Comparison of ENCODE assay signal across 13 cellular contexts in the genomic region with DNA sequence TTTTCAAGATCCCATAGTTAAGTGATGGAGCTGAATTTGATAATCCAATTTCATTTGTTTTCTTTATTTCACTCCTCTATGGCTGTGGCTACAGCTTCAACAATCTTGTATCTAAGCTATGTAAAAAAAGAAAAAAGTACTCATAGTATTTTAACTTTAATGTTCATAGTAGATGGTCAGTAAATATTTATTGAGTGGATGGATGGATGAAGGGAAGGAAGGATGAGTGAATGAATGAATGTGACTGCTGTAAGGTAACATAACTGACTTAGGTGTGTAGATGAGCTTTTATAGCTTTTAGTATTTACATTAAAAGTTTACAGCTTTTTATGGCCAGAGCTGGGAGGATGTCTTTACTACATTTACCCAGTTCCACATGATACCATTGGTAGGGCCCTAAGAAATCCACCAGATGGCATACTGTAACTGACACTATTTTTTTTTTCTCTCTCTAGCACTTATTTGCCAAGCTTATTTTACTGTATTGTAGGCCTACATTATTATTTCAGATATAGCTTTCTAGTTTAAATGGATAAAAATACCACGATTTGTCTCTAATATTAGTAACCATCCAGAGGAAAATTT. TPM values are rescaled to one million over a fixed set of nuclear protein-coding genes. Genes with fewer than 3 reads are reported as not detected.
DNase-seq lines count a peak whose midpoint lies in the region; ATAC-seq and TF ChIP-seq lines count a peak whose summit lies in the region.
"Had no signal": no experiment of that assay in that cellular context is flagged by ENCODE, and none has a peak within 500 bp of the region (broad histone marks: within the 10 kb centered on the region; RNA-seq: fewer than 3 reads in every experiment).

No MANE protein-coding gene starts in this region.

- peaks cover 94% of the 10 kb centered on the region for H3K36me3 Mint-ChIP-seq in CD4-positive, alpha-beta T cell (ENCODE audit: low read depth)

- no peak overlapping the region for H3K27ac Mint-ChIP-seq in CD4-positive, alpha-beta T cell
- H3K27ac Mint-ChIP-seq: activated naive CD8-positive, alpha-beta T cell had no signal

- TF ChIP-seq CTCF in upper lobe of right lung (IDR thresholded peaks at IDR 0.05) (no peak), A673 (conservative IDR thresholded peaks at IDR 0.05; ENCODE audit: low read depth, low read length) (no peak; the same call in 1 of the 2 replicates)
- no peak for TF ChIP-seq CTCF in CD4-positive, alpha-beta T cell (IDR thresholded peaks at IDR 0.05)

- H3K27me3 ChIP-seq in upper lobe of right lung, result no peaks in the 10 kb centered on the region
- H3K27me3 ChIP-seq in CD4-positive, alpha-beta T cell (ENCODE audit: control insufficient read depth, insufficient read depth, low read length), result no peaks in the 10 kb centered on the region
- no peaks in the 10 kb centered on the region for H3K27me3 ChIP-seq in A673 (replicated peaks; ENCODE audit: insufficient read depth, low read depth, low read length, poor library complexity)

- POLR2A ChIA-PET in CD4-positive, alpha-beta T cell (lab: Charles Lee), result no interaction called here
- POLR2A ChIA-PET in A673 (lab: Charles Lee; ENCODE audit: low non-redundant PET), result interaction anchor here (0.7 kb wide), 1 partner anchor 1453 kb away, joined by 3 read pairs; no protein-coding TSS in a partner anchor

- intact Hi-C loops in upper lobe of right lung (cut with DNase I), result no loop called here
- intact Hi-C loops in CD4-positive, alpha-beta T cell (cut with DNase I, micrococcal nuclease), result no loop called here
- intact Hi-C loops in A673 (cut with micrococcal nuclease; ENCODE audit: unreplicated experiment), result no loop called here

- H3K27ac ChIP-seq in upper lobe of right lung, result no peak overlapping the region
- no peak overlapping the region for H3K27ac ChIP-seq in CD4-positive, alpha-beta T cell (ENCODE audit: low read depth, low read length)
- no peak overlapping the region for H3K27ac ChIP-seq in A673 (ENCODE audit: low read depth, low read length, poor library complexity, severe bottlenecking)

- peak; percentile 63 for DNase-seq in DMS 273 (lab: John Stamatoyannopoulos, UW; ENCODE audit: unreplicated experiment)
- peak; percentile 39 for DNase-seq in SK-MEL-5 (ENCODE audit: low read depth, low spot score)
- DNase-seq in foreskin melanocyte, result peak; percentile 24
- no peak for DNase-seq in upper lobe of right lung
- DNase-seq in CD4-positive, alpha-beta T cell, result no peak
- no peak for DNase-seq in A673 (ENCODE audit: low spot score)
- DNase-seq: activated CD4-positive, alpha-beta T cell treated with anti-CD3 and anti-CD28 coated beads for 4 hours; erythroblast; NCI-H1930 had no signal

- no peaks in the 10 kb centered on the region for H3K4me1 ChIP-seq in upper lobe of right lung
- H3K4me1 ChIP-seq in A673 (ENCODE audit: insufficient read depth, low read length, poor library complexity, severe bottlenecking), result no peaks in the 10 kb centered on the region

- H3K36me3 ChIP-seq in upper lobe of right lung (peaks cover 76% of the 10 kb centered on the region), A673 (ENCODE audit: insufficient read depth, low read length, poor library complexity, severe bottlenecking) (peaks cover 82% of the 10 kb centered on the region)

- H3K4me3 ChIP-seq in upper lobe of right lung, result no peak overlapping the region
- no peak overlapping the region for H3K4me3 ChIP-seq in A673 (ENCODE audit: low read depth, low read length, poor library complexity, severe bottlenecking)

- H3K4me3 Mint-ChIP-seq in CD4-positive, alpha-beta T cell, result no peak overlapping the region
- H3K4me3 Mint-ChIP-seq: activated naive CD8-positive, alpha-beta T cell had no signal

- no peaks in the 10 kb centered on the region for H3K4me1 Mint-ChIP-seq in CD4-positive, alpha-beta T cell (ENCODE audit: low read depth)

- no peaks in the 10 kb centered on the region for H3K27me3 Mint-ChIP-seq in CD4-positive, alpha-beta T cell
- H3K27me3 Mint-ChIP-seq: activated naive CD8-positive, alpha-beta T cell had no signal

- no peaks in the 10 kb centered on the region for H3K9me3 ChIP-seq in upper lobe of right lung
- H3K9me3 ChIP-seq in CD4-positive, alpha-beta T cell (ENCODE audit: control insufficient read depth, low read length), result no peaks in the 10 kb centered on the region
- H3K9me3 ChIP-seq in A673 (ENCODE audit: low read depth, low read length, poor library complexity, severe bottlenecking), result no peaks in the 10 kb centered on the region

- no TSS peak for BruUV-seq in A673 (replicated peaks; lab: Mats Ljungman, UMichigan)

- CTCF ChIA-PET in CD4-positive, alpha-beta T cell (lab: Charles Lee), result interaction anchor here (1.0 kb wide), 1 partner anchor 41 kb away, joined by 3 read pairs; no protein-coding TSS in a partner anchor
- CTCF ChIA-PET in A673 (lab: Charles Lee), result interaction anchor here (1.1 kb wide), 1 partner anchor 42 kb away, joined by 3 read pairs; no protein-coding TSS in a partner anchor

- ATAC-seq in HG03521 (IDR thresholded peaks at IDR 0.05; ENCODE audit: unreplicated experiment) (peak; percentile 46), upper lobe of right lung (no peak), HG03520 (IDR thresholded peaks at IDR 0.05; ENCODE audit: unreplicated experiment) (no peak)
- ATAC-seq in CD4-positive, alpha-beta T cell (ENCODE audit: poor library complexity), result no peak

- in situ Hi-C loops in SK-MEL-5 (cut with HindIII; ENCODE audit: low pct_unique_long_range_greater_than_20kb, low sequenced_read_pairs), result no loop called here

- no peaks in the 10 kb centered on the region for H3K9me3 Mint-ChIP-seq in CD4-positive, alpha-beta T cell

RNA-seq across cellular contexts. Expression of a gene that starts 13.4 kb away (rescaled TPM):
- total RNA-seq in SK-MEL-5 (2014; rRNA removed; shearing (Covaris generic)), result not detected in 2 replicates
- polyA plus RNA-seq in SK-MEL-5 (2015; cell fraction: cytosol; rRNA removed), result 0.05 and 0.06 TPM in 2 replicates
- 0.09 and 0.43 TPM in 2 replicates for polyA plus RNA-seq in SK-MEL-5 (2015; cell fraction: nucleus; rRNA removed)
- 1.7 TPM for total RNA-seq in upper lobe of right lung
- under 1 TPM; 0.22 to 0.34 TPM for total RNA-seq in CD4-positive, alpha-beta T cell
- 0.15 TPM in 1 of 2 replicates, not detected in the other for total RNA-seq in A673 (2021)
- total RNA-seq: temporal lobe had no signal

RNA-seq across cellular contexts. Expression of a gene that starts 20.6 kb away (rescaled TPM):
- total RNA-seq in SK-MEL-5 (2014; rRNA removed; shearing (Covaris generic)), result 38.2 and 47.3 TPM in 2 replicates
- 32.2 and 32.7 TPM in 2 replicates for polyA plus RNA-seq in SK-MEL-5 (2015; cell fraction: cytosol; rRNA removed)
- polyA plus RNA-seq in SK-MEL-5 (2015; cell fraction: nucleus; rRNA removed), result 32.8 and 33.4 TPM in 2 replicates
- total RNA-seq in upper lobe of right lung (31.2 TPM), A673 (2021) (35.6 and 46.0 TPM in 2 replicates)
- total RNA-seq in CD4-positive, alpha-beta T cell, result 10 to 100 TPM in 1 of 2 experiments, 1 to 10 TPM in 1; 8.4 to 10.6 TPM

RNA-seq across cellular contexts. Expression of a gene that starts 49.4 kb away (rescaled TPM):
- 84.6 and 84.7 TPM in 2 replicates for total RNA-seq in SK-MEL-5 (2014; rRNA removed; shearing (Covaris generic))
- 46.3 and 67.9 TPM in 2 replicates for polyA plus RNA-seq in SK-MEL-5 (2015; cell fraction: cytosol; rRNA removed)
- 103 and 115 TPM in 2 replicates for polyA plus RNA-seq in SK-MEL-5 (2015; cell fraction: nucleus; rRNA removed)
- total RNA-seq in upper lobe of right lung (42.0 TPM), A673 (2021) (26.1 and 30.7 TPM in 2 replicates)
- total RNA-seq in CD4-positive, alpha-beta T cell, result 1 to 10 TPM; 2.7 TPM

Comparison
In these comparisons a context has a peak if more than half of its experiments do, and no peak if none do; other contexts are left out.
1. DNase-seq: peak in DMS 273 (single experiment), SK-MEL-5 (single experiment) and foreskin melanocyte (single experiment); none in upper lobe of right lung (single experiment), CD4-positive, alpha-beta T cell (0 of 10) and A673 (single experiment).